ENCODE assay signal across 9 cellular contexts in genomic region chr15:55403531-55403930, GRCh38. TPM values are rescaled to one million over a fixed set of nuclear protein-coding genes. Genes with fewer than 3 reads are reported as not detected.
DNase-seq lines count a peak whose midpoint lies in the region; ATAC-seq and TF ChIP-seq lines count a peak whose summit lies in the region.
"Had no signal": no experiment of that assay in that cellular context is flagged by ENCODE, and none has a peak within 500 bp of the region (broad histone marks: within the 10 kb centered on the region; RNA-seq: fewer than 3 reads in every experiment).

No MANE protein-coding gene starts in this region.

- no peaks in the 10 kb centered on the region for H3K9me3 ChIP-seq in smooth muscle cell (replicated peaks; ENCODE audit: low read depth)
- H3K9me3 ChIP-seq: BE2C had no signal

- intact Hi-C loops in activated CD4-positive, alpha-beta T cell treated with anti-CD3 and anti-CD28 coated beads for 36 hours (cut with DNase I, micrococcal nuclease): no loop called here

- no peak for TF ChIP-seq CTCF in chondrocyte (IDR thresholded peaks at IDR 0.05)
- TF ChIP-seq CTCF in smooth muscle cell (IDR thresholded peaks at IDR 0.05; ENCODE audit: borderline replicate concordance, insufficient read depth, poor library complexity, severe bottlenecking): no peak

- no peaks in the 10 kb centered on the region for H3F3A ChIP-seq in smooth muscle cell (ENCODE audit: low read depth)

- peak overlapping the region; percentile 24 for H3K4me2 ChIP-seq in smooth muscle cell

- peaks cover 4% of the 10 kb centered on the region for H3K4me1 ChIP-seq in smooth muscle cell (ENCODE audit: low read depth)

- no peaks in the 10 kb centered on the region for H3K27me3 ChIP-seq in smooth muscle cell (ENCODE audit: low read depth)
- H3K27me3 ChIP-seq: BE2C had no signal

- H3K4me1 Mint-ChIP-seq in activated CD4-positive, alpha-beta T cell treated with anti-CD3 and anti-CD28 coated beads for 36 hours: peaks cover 46% of the 10 kb centered on the region
- H3K4me1 Mint-ChIP-seq in activated CD4-positive, alpha-beta T cell treated with anti-CD3 and anti-CD28 coated beads, Interleukin-2, amount 10 ng/mL, durations not matched to agents 7 days and 5 days: peaks cover 35% of the 10 kb centered on the region
- H3K4me1 Mint-ChIP-seq in chondrocyte (ENCODE audit: low read depth): peaks cover 63% of the 10 kb centered on the region

- H2AFZ ChIP-seq in smooth muscle cell (ENCODE audit: low read depth): peak overlapping the region; percentile 60

- no peak for ATAC-seq in activated CD4-positive, alpha-beta T cell treated with anti-CD3 and anti-CD28 coated beads for 36 hours
- no peak for ATAC-seq in GM19452 (IDR thresholded peaks at IDR 0.05; ENCODE audit: unreplicated experiment)

- H3K27me3 Mint-ChIP-seq in activated CD4-positive, alpha-beta T cell treated with anti-CD3 and anti-CD28 coated beads for 36 hours: no peaks in the 10 kb centered on the region
- no peaks in the 10 kb centered on the region for H3K27me3 Mint-ChIP-seq in activated CD4-positive, alpha-beta T cell treated with anti-CD3 and anti-CD28 coated beads, Interleukin-2, amount 10 ng/mL, durations not matched to agents 7 days and 5 days
- H3K27me3 Mint-ChIP-seq in chondrocyte (ENCODE audit: low read depth): no peaks in the 10 kb centered on the region

- POLR2A ChIA-PET in activated CD4-positive, alpha-beta T cell treated with anti-CD3 and anti-CD28 coated beads for 36 hours (lab: Charles Lee): no interaction called here
- POLR2A ChIA-PET in activated CD4-positive, alpha-beta T cell treated with anti-CD3 and anti-CD28 coated beads, Interleukin-2, amount 10 ng/mL, durations not matched to agents 7 days and 5 days (lab: Charles Lee): no interaction called here

- no peaks in the 10 kb centered on the region for H3K36me3 ChIP-seq in smooth muscle cell (ENCODE audit: low read depth)
- H3K36me3 ChIP-seq: BE2C had no signal

- CTCF ChIA-PET in activated CD4-positive, alpha-beta T cell treated with anti-CD3 and anti-CD28 coated beads for 36 hours (lab: Charles Lee): interaction anchor here (1.4 kb wide), 1 partner anchor 10 kb away, joined by 4 read pairs; no protein-coding TSS in a partner anchor
- CTCF ChIA-PET in activated CD4-positive, alpha-beta T cell treated with anti-CD3 and anti-CD28 coated beads, Interleukin-2, amount 10 ng/mL, durations not matched to agents 7 days and 5 days (lab: Charles Lee): interaction anchor here (1.6 kb wide), 1 partner anchor 9 kb away, joined by 3 read pairs; no protein-coding TSS in a partner anchor

- no peak for DNase-seq in activated CD4-positive, alpha-beta T cell treated with anti-CD3 and anti-CD28 coated beads for 36 hours
- no peak for DNase-seq in activated CD4-positive, alpha-beta T cell treated with anti-CD3 and anti-CD28 coated beads, Interleukin-2, amount 10 ng/mL, durations not matched to agents 7 days and 5 days
- peak; percentile 96 for DNase-seq in NOMO-1 treated with DMSO at 0.1 percent for 48 hours (lab: John Stamatoyannopoulos, UW; ENCODE audit: unreplicated experiment)
- no peak for DNase-seq in chondrocyte (ENCODE audit: low spot score)
- no peak for DNase-seq in smooth muscle cell (lab: John Stamatoyannopoulos, UW; ENCODE audit: unreplicated experiment)
- DNase-seq in NCI-H187 treated with DMSO at 0.1 percent for 48 hours (lab: John Stamatoyannopoulos, UW): no peak
- DNase-seq in activated CD4-positive, alpha-beta T cell treated with anti-CD3 and anti-CD28 coated beads, Interleukin-2, amount 50 U/mL, for 4 hours: no peak
- DNase-seq: BE2C had no signal

- H3K36me3 Mint-ChIP-seq in activated CD4-positive, alpha-beta T cell treated with anti-CD3 and anti-CD28 coated beads for 36 hours (ENCODE audit: low read depth): peaks cover 8% of the 10 kb centered on the region
- H3K36me3 Mint-ChIP-seq in activated CD4-positive, alpha-beta T cell treated with anti-CD3 and anti-CD28 coated beads, Interleukin-2, amount 10 ng/mL, durations not matched to agents 7 days and 5 days (ENCODE audit: low read depth): peaks cover 6% of the 10 kb centered on the region
- H3K36me3 Mint-ChIP-seq in chondrocyte (ENCODE audit: low read depth): peaks cover 3% of the 10 kb centered on the region

- H3K4me3 Mint-ChIP-seq in activated CD4-positive, alpha-beta T cell treated with anti-CD3 and anti-CD28 coated beads for 36 hours: peak overlapping the region; percentile 3
- no peak overlapping the region for H3K4me3 Mint-ChIP-seq in activated CD4-positive, alpha-beta T cell treated with anti-CD3 and anti-CD28 coated beads, Interleukin-2, amount 10 ng/mL, durations not matched to agents 7 days and 5 days
- H3K4me3 Mint-ChIP-seq in chondrocyte (ENCODE audit: unreplicated experiment): no peak overlapping the region

- H4K20me1 ChIP-seq in smooth muscle cell (ENCODE audit: low read depth): no peaks in the 10 kb centered on the region

- no peak overlapping the region for H3K27ac ChIP-seq in smooth muscle cell (ENCODE audit: low read depth)

- H3K9ac ChIP-seq in smooth muscle cell (ENCODE audit: low read depth): peak overlapping the region; percentile 38

- no peak overlapping the region for H3K4me3 ChIP-seq in smooth muscle cell

- H3K79me2 ChIP-seq in smooth muscle cell (ENCODE audit: low read depth): peaks cover 4% of the 10 kb centered on the region

- no peaks in the 10 kb centered on the region for H3K9me3 Mint-ChIP-seq in activated CD4-positive, alpha-beta T cell treated with anti-CD3 and anti-CD28 coated beads for 36 hours (ENCODE audit: low read depth)
- H3K9me3 Mint-ChIP-seq in activated CD4-positive, alpha-beta T cell treated with anti-CD3 and anti-CD28 coated beads, Interleukin-2, amount 10 ng/mL, durations not matched to agents 7 days and 5 days: no peaks in the 10 kb centered on the region
- H3K9me3 Mint-ChIP-seq in chondrocyte (ENCODE audit: low read depth): peaks cover 3% of the 10 kb centered on the region

- H3K27ac Mint-ChIP-seq in activated CD4-positive, alpha-beta T cell treated with anti-CD3 and anti-CD28 coated beads for 36 hours: peak overlapping the region; percentile 72
- H3K27ac Mint-ChIP-seq in activated CD4-positive, alpha-beta T cell treated with anti-CD3 and anti-CD28 coated beads, Interleukin-2, amount 10 ng/mL, durations not matched to agents 7 days and 5 days: no peak overlapping the region
- peak overlapping the region; percentile 93 for H3K27ac Mint-ChIP-seq in chondrocyte (ENCODE audit: unreplicated experiment)

RNA-seq across cellular contexts. Expression of gene CCPG1, which starts 4.6 kb away (rescaled TPM):
- total RNA-seq in activated CD4-positive, alpha-beta T cell treated with anti-CD3 and anti-CD28 coated beads for 36 hours: 10 to 100 TPM; 11.3 to 12.2 TPM
- total RNA-seq in activated CD4-positive, alpha-beta T cell treated with anti-CD3 and anti-CD28 coated beads, Interleukin-2, amount 10 ng/mL, durations not matched to agents 7 days and 5 days: 10 to 100 TPM; 13.0 to 13.1 TPM
- total RNA-seq in chondrocyte (218 to 305 TPM (median 220 TPM) in 3 replicates), smooth muscle cell (36.8 and 39.1 TPM in 2 replicates)
- polyA plus RNA-seq in smooth muscle cell: 24.9 and 27.9 TPM in 2 replicates

RNA-seq across cellular contexts. Expression of gene PIERCE2, which starts 4.8 kb away (rescaled TPM):
- total RNA-seq in activated CD4-positive, alpha-beta T cell treated with anti-CD3 and anti-CD28 coated beads for 36 hours: under 1 TPM; 0.34 to 0.81 TPM
- under 1 TPM in 1 of 2 experiments, not detected in 1; 0.60 TPM for total RNA-seq in activated CD4-positive, alpha-beta T cell treated with anti-CD3 and anti-CD28 coated beads, Interleukin-2, amount 10 ng/mL, durations not matched to agents 7 days and 5 days
- 2.7 to 3.8 TPM (median 3.1 TPM) in 3 replicates for total RNA-seq in chondrocyte
- total RNA-seq in smooth muscle cell: 2.7 and 11.4 TPM in 2 replicates
- polyA plus RNA-seq in smooth muscle cell: 2.6 TPM in 1 of 2 replicates, not detected in the other
